8 cellular contexts compared by ENCODE assay signal in genomic region chr5:159207616-159208507, GRCh38. TPM values are rescaled to one million over a fixed set of nuclear protein-coding genes. Genes with fewer than 3 reads are reported as not detected.
DNase-seq lines count a peak whose midpoint lies in the region; ATAC-seq, FAIRE-seq and TF ChIP-seq lines count a peak whose summit lies in the region.

No MANE protein-coding gene starts in this region.

- no peak for FAIRE-seq in bronchial epithelial cell (lab: Jason Lieb, UNC)

- no peaks in the 10 kb centered on the region for H3K9me3 ChIP-seq in spleen

- POLR2A ChIA-PET in WTC11 (lab: Charles Lee): interaction anchor here (0.6 to 1.0 kb wide), 3 partner anchors 9 to 1349 kb away, joined by 3 read pairs; no protein-coding TSS in a partner anchor

- peak; percentile 37 to 63 for DNase-seq in NCI-H2081 (lab: John Stamatoyannopoulos, UW)
- DNase-seq in NCI-H2081 treated with DMSO at 0.1 percent for 48 hours (lab: John Stamatoyannopoulos, UW): no peak
- DNase-seq in NCI-H2171 (lab: John Stamatoyannopoulos, UW): peak; percentile 12
- DNase-seq in WTC11 (ENCODE audit: low spot score): peak; percentile 73
- DNase-seq in bronchial epithelial cell (ENCODE audit: low read depth): peak; percentile 62
- DNase-seq in inferior parietal cortex (ENCODE audit: extremely low spot score): peak; percentile 69
- peak; percentile 96 for DNase-seq in spleen

- peak overlapping the region; percentile 94 to 99 (median 97) for H3K27ac ChIP-seq in spleen

- peaks cover 2% of the 10 kb centered on the region for H3K36me3 ChIP-seq in bronchial epithelial cell (ENCODE audit: control insufficient read depth, insufficient read depth, low read length)
- H3K36me3 ChIP-seq in spleen: peaks cover 0 to 6% (median under 1%) of the 10 kb centered on the region in 6 donors

- WGBS in spleen, 5 donors: 0 to 1% (median 0%) methylated on average over 36 of the region's 36 CpGs

- peaks cover 56% of the 10 kb centered on the region for H3K4me1 Mint-ChIP-seq in WTC11

- H3K27me3 Mint-ChIP-seq in WTC11 (ENCODE audit: low read depth): peaks cover 8% of the 10 kb centered on the region

- H3K27me3 ChIP-seq in bronchial epithelial cell (ENCODE audit: control insufficient read depth, insufficient read depth, low read length) (no peaks in the 10 kb centered on the region), spleen (replicated peaks in 1 of 7) (no peaks in the 10 kb centered on the region)

- TF ChIP-seq CTCF in WTC11 (IDR thresholded peaks at IDR 0.05) (no peak), bronchial epithelial cell (IDR thresholded peaks at IDR 0.05; ENCODE audit: insufficient read depth, low read length, severe bottlenecking) (no peak), spleen (IDR thresholded peaks at IDR 0.05 in 8 of 11, conservative IDR thresholded peaks at IDR 0.05 in 3 of 11) (no peak)

- TF ChIP-seq POLR2A in spleen (IDR thresholded peaks at IDR 0.05): peak in 2 of 3 donors; percentile 19 to 46

- peak overlapping the region; percentile 73 for H3K27ac Mint-ChIP-seq in WTC11

- peaks cover 38 to 87% (median 65%) of the 10 kb centered on the region in 6 donors for H3K4me1 ChIP-seq in spleen

- peak; percentile 52 for ATAC-seq in HG02981 (IDR thresholded peaks at IDR 0.05; ENCODE audit: unreplicated experiment)
- peak; percentile 71 for ATAC-seq in WTC11

- peak overlapping the region; percentile 94 for H3K4me3 ChIP-seq in bronchial epithelial cell (ENCODE audit: low read depth, low read length)
- H3K4me3 ChIP-seq in spleen: peak overlapping the region; percentile 78 to 97 (median 88)

- H3K4me3 Mint-ChIP-seq in WTC11: peak overlapping the region; percentile 86

- no peaks in the 10 kb centered on the region for H3K36me3 Mint-ChIP-seq in WTC11

- intact Hi-C loops in spleen (cut with DNase I; ENCODE audit: low total_unique reads): loop anchor here (5.0 kb wide), 1 partner anchor 54 kb away; the partner anchor contains the start of gene UBLCP1

- no peaks in the 10 kb centered on the region for H3K9me3 Mint-ChIP-seq in WTC11

- CTCF ChIA-PET in WTC11 (lab: Charles Lee): interaction anchor here (0.5 to 2.4 kb wide), 5 partner anchors 51 to 779 kb away, joined by 3 to 14 read pairs (median 4); no protein-coding TSS in a partner anchor

TF ChIP-seq in WTC11, 78 proteins besides CTCF, POLR2A, EP300 and RAD21:
- no peak for TF ChIP-seq JAZF1 (CRISPR knock-in tag; IDR thresholded peaks at IDR 0.05)
- no peak for TF ChIP-seq ELF4 (CRISPR knock-in tag; IDR thresholded peaks at IDR 0.05; ENCODE audit: low read depth)
TF ChIP-seq in WTC11: peak in this region for 0.

RNA-seq across cellular contexts. Expression of gene RNF145, which starts 1.5 kb away (rescaled TPM):
- total RNA-seq in WTC11 (2021) (74.9 to 76.8 TPM (median 75.7 TPM) in 3 replicates), bronchial epithelial cell (84.2 and 160 TPM in 2 replicates), spleen (10 to 100 TPM; 57.7 to 90.7 (median 72.6) TPM)
- polyA plus RNA-seq in spleen: 10 to 100 TPM; 27.6 to 40.0 (median 36.5) TPM

RNA-seq across cellular contexts. Expression of gene UBLCP1, which starts 55.2 kb away (rescaled TPM):
- total RNA-seq in WTC11 (2021) (31.0 to 32.2 TPM (median 31.0 TPM) in 3 replicates), bronchial epithelial cell (14.5 and 39.3 TPM in 2 replicates), spleen (10 to 100 TPM; 25.4 to 33.0 (median 28.6) TPM)
- 10 to 100 TPM; 29.7 to 44.8 (median 32.9) TPM for polyA plus RNA-seq in spleen
